Comparison of ENCODE assay signal across 25 cellular contexts in genomic region chr1:3520419-3521378, GRCh38.
"Had no signal": no experiment of that assay in that cellular context is flagged by ENCODE, and none has a peak within 500 bp of the region (broad histone marks: within the 10 kb centered on the region; RNA-seq: fewer than 3 reads in every experiment).

No MANE protein-coding gene starts in this region.

- H3K4me3 ChIP-seq: dorsolateral prefrontal cortex, gastrocnemius medialis, lower lobe of right lung, smooth muscle cell, thoracic aorta, tibial nerve, upper lobe of left lung had no signal

- H3K36me3 ChIP-seq: gastrocnemius medialis had no signal

- H3K27me3 Mint-ChIP-seq: naive thymus-derived CD8-positive, alpha-beta T cell; progenitor cell of endocrine pancreas; stimulated activated memory B cell treated with anti-CD40 and anti-IgM and Interleukin-4, amounts not matched to agents 10 μg/mL and 1 μg/mL and 100 μg/mL, for 72 hours; stimulated activated naive CD8-positive, alpha-beta T cell treated with anti-CD3 and anti-CD28 coated beads, Interleukin-15, Interleukin-2, amounts not matched to agents 100 ng/mL and 50 ng/mL, for 24 hours had no signal

- H3K4me3 Mint-ChIP-seq: endodermal cell; naive thymus-derived CD8-positive, alpha-beta T cell; nephron progenitor cell; stimulated activated memory B cell treated with anti-CD40 and anti-IgM and Interleukin-4, amounts not matched to agents 10 μg/mL and 1 μg/mL and 100 μg/mL, for 72 hours; stimulated activated naive CD8-positive, alpha-beta T cell treated with anti-CD3 and anti-CD28 coated beads, Interleukin-15, Interleukin-2, amounts not matched to agents 100 ng/mL and 50 ng/mL, for 24 hours had no signal

- H3K27me3 ChIP-seq: dorsolateral prefrontal cortex, gastrocnemius medialis, tibial nerve, upper lobe of left lung had no signal

- H3K9ac ChIP-seq: parathyroid adenoma had no signal

- ATAC-seq: esophagus mucosa; gastrocnemius medialis; left ventricle myocardium superior; lower lobe of right lung; naive thymus-derived CD8-positive, alpha-beta T cell; sciatic nerve had no signal

- H2AFZ ChIP-seq: parathyroid adenoma had no signal

- H3K4me1 Mint-ChIP-seq: endodermal cell; nephron progenitor cell; stimulated activated memory B cell treated with anti-CD40 and anti-IgM and Interleukin-4, amounts not matched to agents 10 μg/mL and 1 μg/mL and 100 μg/mL, for 72 hours had no signal

- DNase-seq: dorsolateral prefrontal cortex; effector CD4-positive, alpha-beta T cell; endodermal cell; foreskin fibroblast; gastrocnemius medialis; head of caudate nucleus; left ventricle myocardium superior; lower lobe of right lung; naive thymus-derived CD8-positive, alpha-beta T cell; nephron progenitor cell; stimulated activated CD4-positive, alpha-beta T cell treated with anti-CD3 and anti-CD28 coated beads, Interleukin-4, amount 100 ng/mL, for 4 hours; upper lobe of left lung had no signal

- H3K9me3 Mint-ChIP-seq: endodermal cell; naive thymus-derived CD8-positive, alpha-beta T cell; nephron progenitor cell; stimulated activated memory B cell treated with anti-CD40 and anti-IgM and Interleukin-4, amounts not matched to agents 10 μg/mL and 1 μg/mL and 100 μg/mL, for 72 hours; stimulated activated naive CD8-positive, alpha-beta T cell treated with anti-CD3 and anti-CD28 coated beads, Interleukin-15, Interleukin-2, amounts not matched to agents 100 ng/mL and 50 ng/mL, for 24 hours had no signal

- H3K9me3 ChIP-seq: gastrocnemius medialis, lower lobe of right lung, thoracic aorta, tibial nerve, upper lobe of left lung had no signal

- FAIRE-seq: colon, keratinocyte, urothelium cell line had no signal

- H3K27ac Mint-ChIP-seq: endodermal cell; naive thymus-derived CD8-positive, alpha-beta T cell; nephron progenitor cell; progenitor cell of endocrine pancreas; stimulated activated memory B cell treated with anti-CD40 and anti-IgM and Interleukin-4, amounts not matched to agents 10 μg/mL and 1 μg/mL and 100 μg/mL, for 72 hours; stimulated activated naive CD8-positive, alpha-beta T cell treated with anti-CD3 and anti-CD28 coated beads, Interleukin-15, Interleukin-2, amounts not matched to agents 100 ng/mL and 50 ng/mL, for 24 hours had no signal

- H3K36me3 Mint-ChIP-seq: naive thymus-derived CD8-positive, alpha-beta T cell; stimulated activated memory B cell treated with anti-CD40 and anti-IgM and Interleukin-4, amounts not matched to agents 10 μg/mL and 1 μg/mL and 100 μg/mL, for 72 hours had no signal

- H3K4me1 ChIP-seq: gastrocnemius medialis, lower lobe of right lung, parathyroid adenoma, tibial nerve, upper lobe of left lung had no signal

- H3K79me2 ChIP-seq: parathyroid adenoma had no signal

- H3K4me2 ChIP-seq: smooth muscle cell had no signal

- H3K27ac ChIP-seq: dorsolateral prefrontal cortex, epithelial cell of prostate, gastrocnemius medialis, lower lobe of right lung, parathyroid adenoma, thoracic aorta, tibial nerve, upper lobe of left lung had no signal
